11 cellular contexts compared by ENCODE assay signal in the genomic region with DNA sequence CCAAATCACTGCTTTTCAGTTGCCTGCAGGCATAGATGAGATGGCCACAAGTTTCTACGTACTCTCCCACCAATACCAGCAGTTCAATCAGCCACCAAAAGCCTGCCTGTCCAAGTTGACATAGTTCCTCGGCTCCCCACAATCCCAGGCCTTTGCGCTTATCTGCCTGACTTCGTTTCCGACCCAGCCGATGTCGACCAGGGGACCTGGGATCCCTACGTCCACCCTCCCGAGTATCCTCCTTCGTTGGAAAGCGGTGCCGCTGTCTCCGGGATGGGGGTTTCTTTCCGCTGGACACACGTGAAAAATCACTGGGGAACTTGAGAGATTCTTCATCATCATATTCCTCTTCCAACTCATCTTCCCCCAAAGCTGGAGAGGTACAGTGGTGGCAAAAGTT. TPM values are rescaled to one million over a fixed set of nuclear protein-coding genes. Genes with fewer than 3 reads are reported as not detected.
DNase-seq lines count a peak whose midpoint lies in the region; TF ChIP-seq lines count a peak whose summit lies in the region.
"Had no signal": no experiment of that assay in that cellular context is flagged by ENCODE, and none has a peak within 500 bp of the region (broad histone marks: within the 10 kb centered on the region; RNA-seq: fewer than 3 reads in every experiment).

No MANE protein-coding gene starts in this region.

- peak overlapping the region; percentile 6 for H3K27ac ChIP-seq in stomach smooth muscle (ENCODE audit: low read length)
- H3K27ac ChIP-seq in tibial nerve = peak overlapping the region in 1 of 4 donors; percentile 34

- H3K36me3 ChIP-seq in iPS-15b (ENCODE audit: control insufficient read depth, insufficient read depth, low read length) (no peaks in the 10 kb centered on the region), stomach smooth muscle (ENCODE audit: control insufficient read depth in 2 of 2, insufficient read depth in 2 of 2, low read length in 2 of 2) (peaks cover 3 to 4% of the 10 kb centered on the region in 2 donors), tibial nerve (peaks cover 0 to 31% (median 0%) of the 10 kb centered on the region in 3 donors)

- no peaks in the 10 kb centered on the region for H3K27me3 ChIP-seq in iPS-15b (ENCODE audit: control insufficient read depth, insufficient read depth, low read length)
- H3K27me3 ChIP-seq in stomach smooth muscle (ENCODE audit: control insufficient read depth in 1 of 2, insufficient read depth in 2 of 2, low read length in 2 of 2) = peaks cover 0 to 5% of the 10 kb centered on the region in 2 donors
- H3K27me3 ChIP-seq in tibial nerve = no peaks in the 10 kb centered on the region
- H3K27me3 ChIP-seq: BE2C had no signal

- peak overlapping the region; percentile 96 for H3K4me3 Mint-ChIP-seq in activated naive CD4-positive, alpha-beta T cell treated with anti-CD3 and anti-CD28 coated beads for 36 hours
- peak overlapping the region; percentile 99 for H3K4me3 Mint-ChIP-seq in activated CD4-positive, alpha-beta memory T cell treated with anti-CD3 and anti-CD28 coated beads, Interleukin-2, amount 10 ng/mL, durations not matched to agents 7 days and 5 days

- H3K9me3 ChIP-seq in iPS-15b (ENCODE audit: control insufficient read depth, insufficient read depth, low read length) (no peaks in the 10 kb centered on the region), stomach smooth muscle (ENCODE audit: control insufficient read depth in 2 of 2, low read length in 2 of 2) (no peaks in the 10 kb centered on the region), tibial nerve (no peaks in the 10 kb centered on the region)
- H3K9me3 ChIP-seq: BE2C had no signal

- no peak for TF ChIP-seq POLR2A in tibial nerve (IDR thresholded peaks at IDR 0.05)

- H3K4me1 Mint-ChIP-seq in activated naive CD4-positive, alpha-beta T cell treated with anti-CD3 and anti-CD28 coated beads for 36 hours (ENCODE audit: low read depth) = peaks cover 68% of the 10 kb centered on the region
- H3K4me1 Mint-ChIP-seq in activated CD4-positive, alpha-beta memory T cell treated with anti-CD3 and anti-CD28 coated beads, Interleukin-2, amount 10 ng/mL, durations not matched to agents 7 days and 5 days = peaks cover 72% of the 10 kb centered on the region

- intact Hi-C loops in activated naive CD4-positive, alpha-beta T cell treated with anti-CD3 and anti-CD28 coated beads for 36 hours (cut with micrococcal nuclease) = loop anchor here (2.0 to 5.0 kb wide), 2 partner anchors 291 to 509 kb away; partner anchors contain the start of genes IL23A and ZC3H10

- peak overlapping the region; percentile 10 for H3K4me3 ChIP-seq in iPS-15b (ENCODE audit: low read depth, low read length)
- H3K4me3 ChIP-seq in stomach smooth muscle (ENCODE audit: low read length in 2 of 2) = no peak overlapping the region
- no peak overlapping the region for H3K4me3 ChIP-seq in tibial nerve

- peaks cover 22% of the 10 kb centered on the region for H3K36me3 Mint-ChIP-seq in activated naive CD4-positive, alpha-beta T cell treated with anti-CD3 and anti-CD28 coated beads for 36 hours (ENCODE audit: low read depth)
- peaks cover 36% of the 10 kb centered on the region for H3K36me3 Mint-ChIP-seq in activated CD4-positive, alpha-beta memory T cell treated with anti-CD3 and anti-CD28 coated beads, Interleukin-2, amount 10 ng/mL, durations not matched to agents 7 days and 5 days (ENCODE audit: low read depth)

- WGBS in tibial nerve, 2 donors = 89 to 91% methylated on average over 15 of the region's 15 CpGs

- POLR2A ChIA-PET in activated CD4-positive, alpha-beta memory T cell treated with anti-CD3 and anti-CD28 coated beads, Interleukin-2, amount 10 ng/mL, durations not matched to agents 7 days and 5 days (lab: Charles Lee) = interaction anchor here (1.0 to 2.7 kb wide), 2 partner anchors 10 to 36 kb away, joined by 3 to 21 read pairs; partner anchors contain the start of genes ORMDL2 and SARNP

- H3K9ac ChIP-seq in iPS-15b (ENCODE audit: low read depth, low read length) (peak overlapping the region; percentile 38), stomach smooth muscle (ENCODE audit: low read length in 2 of 2) (no peak overlapping the region)

- CTCF ChIA-PET in activated naive CD4-positive, alpha-beta T cell treated with anti-CD3 and anti-CD28 coated beads for 36 hours (lab: Charles Lee) = interaction anchor here (1.6 kb wide), 1 partner anchor 75 kb away, joined by 4 read pairs; no protein-coding TSS in a partner anchor
- CTCF ChIA-PET in activated CD4-positive, alpha-beta memory T cell treated with anti-CD3 and anti-CD28 coated beads, Interleukin-2, amount 10 ng/mL, durations not matched to agents 7 days and 5 days (lab: Charles Lee) = interaction anchor here (0.9 kb wide), 1 partner anchor 10 kb away, joined by 4 read pairs; the partner anchor contains the start of genes ORMDL2 and SARNP

- H3K9me3 Mint-ChIP-seq in activated naive CD4-positive, alpha-beta T cell treated with anti-CD3 and anti-CD28 coated beads for 36 hours = no peaks in the 10 kb centered on the region
- no peaks in the 10 kb centered on the region for H3K9me3 Mint-ChIP-seq in activated CD4-positive, alpha-beta memory T cell treated with anti-CD3 and anti-CD28 coated beads, Interleukin-2, amount 10 ng/mL, durations not matched to agents 7 days and 5 days

- no peak for TF ChIP-seq EP300 in tibial nerve (IDR thresholded peaks at IDR 0.05)

- no peaks in the 10 kb centered on the region for H3K27me3 Mint-ChIP-seq in activated naive CD4-positive, alpha-beta T cell treated with anti-CD3 and anti-CD28 coated beads for 36 hours (ENCODE audit: low read depth)
- no peaks in the 10 kb centered on the region for H3K27me3 Mint-ChIP-seq in activated CD4-positive, alpha-beta memory T cell treated with anti-CD3 and anti-CD28 coated beads, Interleukin-2, amount 10 ng/mL, durations not matched to agents 7 days and 5 days

- peak overlapping the region; percentile 87 for H3K27ac Mint-ChIP-seq in activated naive CD4-positive, alpha-beta T cell treated with anti-CD3 and anti-CD28 coated beads for 36 hours
- peak overlapping the region; percentile 71 for H3K27ac Mint-ChIP-seq in activated CD4-positive, alpha-beta memory T cell treated with anti-CD3 and anti-CD28 coated beads, Interleukin-2, amount 10 ng/mL, durations not matched to agents 7 days and 5 days

- H3K4me1 ChIP-seq in iPS-15b (ENCODE audit: control insufficient read depth, insufficient read depth, low read length) (peaks cover 14% of the 10 kb centered on the region), stomach smooth muscle (ENCODE audit: control insufficient read depth, insufficient read depth, low read length) (peaks cover 36% of the 10 kb centered on the region), tibial nerve (peaks cover 0 to 66% (median 39%) of the 10 kb centered on the region in 4 donors)
- H3K4me1 ChIP-seq: BE2C had no signal

- TF ChIP-seq CTCF in GM20000 (IDR thresholded peaks at IDR 0.05; ENCODE audit: extremely low read depth, missing control alignments) (no peak), tibial nerve (IDR thresholded peaks at IDR 0.05) (no peak)

- DNase-seq in activated naive CD4-positive, alpha-beta T cell treated with anti-CD3 and anti-CD28 coated beads for 36 hours = no peak
- DNase-seq in activated naive CD4-positive, alpha-beta T cell treated with anti-CD3 and anti-CD28 coated beads, Interleukin-2, amount 50 U/mL, for 16 hours = no peak
- DNase-seq in activated CD4-positive, alpha-beta memory T cell treated with anti-CD3 and anti-CD28 coated beads, Interleukin-2, amount 10 ng/mL, durations not matched to agents 7 days and 5 days = no peak
- DNase-seq in GM20000 (ENCODE audit: low spot score) = no peak
- DNase-seq in tibial nerve (ENCODE audit: low spot score in 2 of 2) = no peak
- no peak for DNase-seq in SW480 (ENCODE audit: low spot score)
- DNase-seq: amygdala, BE2C had no signal

RNA-seq across cellular contexts. Expression of gene DNAJC14, which starts 1.6 kb away (rescaled TPM):
- 10 to 100 TPM; 19.7 to 21.9 TPM for total RNA-seq in activated naive CD4-positive, alpha-beta T cell treated with anti-CD3 and anti-CD28 coated beads for 36 hours
- 10 to 100 TPM; 32.3 to 32.5 TPM for total RNA-seq in activated CD4-positive, alpha-beta memory T cell treated with anti-CD3 and anti-CD28 coated beads, Interleukin-2, amount 10 ng/mL, durations not matched to agents 7 days and 5 days
- total RNA-seq in tibial nerve = 10 to 100 TPM; 34.5 to 51.2 (median 40.9) TPM

RNA-seq across cellular contexts. Expression of gene ORMDL2, which starts 10.0 kb away (rescaled TPM):
- 10 to 100 TPM; 23.8 to 26.4 TPM for total RNA-seq in activated naive CD4-positive, alpha-beta T cell treated with anti-CD3 and anti-CD28 coated beads for 36 hours
- 10 to 100 TPM; 56.3 to 60.2 TPM for total RNA-seq in activated CD4-positive, alpha-beta memory T cell treated with anti-CD3 and anti-CD28 coated beads, Interleukin-2, amount 10 ng/mL, durations not matched to agents 7 days and 5 days
- 10 to 100 TPM; 12.9 to 18.6 (median 14.5) TPM for total RNA-seq in tibial nerve

RNA-seq across cellular contexts. Expression of gene SARNP, which starts 10.3 kb away (rescaled TPM):
- 100 to 1,000 TPM; 100 to 101 TPM for total RNA-seq in activated naive CD4-positive, alpha-beta T cell treated with anti-CD3 and anti-CD28 coated beads for 36 hours
- 10 to 100 TPM; 88.3 to 88.6 TPM for total RNA-seq in activated CD4-positive, alpha-beta memory T cell treated with anti-CD3 and anti-CD28 coated beads, Interleukin-2, amount 10 ng/mL, durations not matched to agents 7 days and 5 days
- 10 to 100 TPM; 33.3 to 62.8 (median 52.8) TPM for total RNA-seq in tibial nerve

RNA-seq across cellular contexts. Expression of gene MMP19, which starts 14.9 kb away (rescaled TPM):
- total RNA-seq in activated naive CD4-positive, alpha-beta T cell treated with anti-CD3 and anti-CD28 coated beads for 36 hours = under 1 TPM in 1 of 2 experiments, not detected in 1; 0.10 TPM
- total RNA-seq in activated CD4-positive, alpha-beta memory T cell treated with anti-CD3 and anti-CD28 coated beads, Interleukin-2, amount 10 ng/mL, durations not matched to agents 7 days and 5 days = not detected
- 10 to 100 TPM in 1 of 4 donors, 1 to 10 TPM in 3; 3.1 to 35.1 (median 5.6) TPM for total RNA-seq in tibial nerve
- total RNA-seq: T-helper 1 cell treated with Interleukin-12 subunit alpha and Interleukin-12 subunit beta and Interleukin-4 antibody, amounts not matched to agents 30 ng/mL and 1 ng/mL, for 36 hours had no signal
